26 cellular contexts compared by ENCODE assay signal in the genomic region with DNA sequence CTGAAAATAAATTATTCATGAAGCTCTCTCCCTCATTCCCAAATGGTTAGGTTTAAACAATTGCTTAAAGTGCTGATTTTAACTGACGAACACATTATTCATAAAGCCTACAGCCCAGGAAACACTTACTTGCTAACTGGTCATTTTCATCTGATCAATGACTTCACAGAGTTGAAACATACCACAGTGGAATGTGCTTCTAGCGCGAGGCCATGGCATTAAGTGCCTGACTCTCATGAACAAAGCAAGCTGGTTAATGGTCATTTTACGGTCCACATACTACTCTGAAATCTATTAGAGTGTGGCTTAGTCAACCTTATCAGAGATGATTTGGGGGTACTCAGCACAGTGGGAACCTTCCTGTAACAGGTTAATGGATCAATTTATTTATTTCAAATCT.
"Had no signal": no experiment of that assay in that cellular context is flagged by ENCODE, and none has a peak within 500 bp of the region (broad histone marks: within the 10 kb centered on the region; RNA-seq: fewer than 3 reads in every experiment).

No MANE protein-coding gene starts in this region.

- H3K27ac Mint-ChIP-seq: endodermal cell; memory B cell; stimulated activated effector memory CD8-positive, alpha-beta T cell treated with anti-CD3 and anti-CD28 coated beads, Interleukin-12 subunit alpha, Interleukin-12 subunit beta, amount 100 ng/mL, for 72 hours; type B pancreatic cell had no signal

- H2AFZ ChIP-seq: parathyroid adenoma had no signal

- H3K9me3 ChIP-seq: esophagus muscularis mucosa, lower lobe of right lung, prostate gland, sigmoid colon, stomach, tibial artery had no signal

- DNase-seq: caudate nucleus; cerebellar nuclear complex; dorsolateral prefrontal cortex; effector CD4-positive, alpha-beta T cell; foreskin keratinocyte; kidney; left colon; left ventricle myocardium superior; lower lobe of right lung; natural killer cell; right cardiac atrium; sigmoid colon; stimulated activated CD4-positive, alpha-beta T cell treated with anti-CD3 and anti-CD28 coated beads, Interleukin-2, amount 100 ng/mL, for 24 hours; stimulated activated CD4-positive, alpha-beta T cell treated with anti-CD3 and anti-CD28 coated beads, Interleukin-4, amount 100 ng/mL, for 24 hours; stimulated activated naive CD4-positive, alpha-beta T cell treated with Interleukin-2 at 50 U/mL for 16 hours; stomach; tibial artery had no signal

- H3K4me3 ChIP-seq: dorsolateral prefrontal cortex, esophagus muscularis mucosa, lower lobe of right lung, prostate gland, sigmoid colon, stomach, tibial artery had no signal

- H3K27me3 Mint-ChIP-seq: memory B cell, type B pancreatic cell had no signal

- ATAC-seq: foreskin keratinocyte; left colon; left ventricle myocardium superior; lower lobe of right lung; natural killer cell; right cardiac atrium; stimulated activated effector memory CD8-positive, alpha-beta T cell treated with anti-CD3 and anti-CD28 coated beads, Interleukin-12 subunit alpha, Interleukin-12 subunit beta, amount 100 ng/mL, for 72 hours had no signal

- H3K27ac ChIP-seq: epithelial cell of prostate, esophagus muscularis mucosa, foreskin keratinocyte, lower lobe of right lung, parathyroid adenoma, prostate gland, sigmoid colon, stomach, tibial artery had no signal

- H3K4me3 Mint-ChIP-seq: endodermal cell; memory B cell; natural killer cell; neural crest cell; stimulated activated effector memory CD8-positive, alpha-beta T cell treated with anti-CD3 and anti-CD28 coated beads, Interleukin-12 subunit alpha, Interleukin-12 subunit beta, amount 100 ng/mL, for 72 hours; type B pancreatic cell had no signal

- H3K4me1 ChIP-seq: lower lobe of right lung, parathyroid adenoma, prostate gland, sigmoid colon, tibial artery had no signal

- FAIRE-seq: kidney had no signal

- H3K36me3 ChIP-seq: lower lobe of right lung, prostate gland, sigmoid colon had no signal

- H3K9me3 Mint-ChIP-seq: endodermal cell; stimulated activated effector memory CD8-positive, alpha-beta T cell treated with anti-CD3 and anti-CD28 coated beads, Interleukin-12 subunit alpha, Interleukin-12 subunit beta, amount 100 ng/mL, for 72 hours; type B pancreatic cell had no signal

- H3K9ac ChIP-seq: parathyroid adenoma had no signal

- H3K79me2 ChIP-seq: parathyroid adenoma had no signal

- H3K36me3 Mint-ChIP-seq: natural killer cell had no signal

- H3K27me3 ChIP-seq: dorsolateral prefrontal cortex, esophagus muscularis mucosa, foreskin keratinocyte, sigmoid colon, stomach, tibial artery had no signal
